Comparison of ENCODE assay signal across 1 cellular context in genomic region chr4:30840571-30840970, GRCh38.
TF ChIP-seq lines count a peak whose summit lies in the region.

No MANE protein-coding gene starts in this region.

TF ChIP-seq in HCT116, 20 proteins besides CTCF, POLR2A, EP300 and RAD21 (continued from another document):
- TF ChIP-seq, protein P1, sequence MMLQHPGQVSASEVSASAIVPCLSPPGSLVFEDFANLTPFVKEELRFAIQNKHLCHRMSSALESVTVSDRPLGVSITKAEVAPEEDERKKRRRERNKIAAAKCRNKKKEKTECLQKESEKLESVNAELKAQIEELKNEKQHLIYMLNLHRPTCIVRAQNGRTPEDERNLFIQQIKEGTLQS (IDR thresholded peaks at IDR 0.05), result no peak
- no peak for TF ChIP-seq TCF7L2 (IDR thresholded peaks at IDR 0.05; ENCODE audit: borderline replicate concordance, extremely low read depth, insufficient read depth, insufficient read length)
- TF ChIP-seq ZFX (IDR thresholded peaks at IDR 0.05), result no peak
